In genomic region chr11:69657911-69658605, GRCh38 we compare ENCODE assay signal across 19 cellular contexts. TPM values are rescaled to one million over a fixed set of nuclear protein-coding genes. Genes with fewer than 3 reads are reported as not detected.
DNase-seq lines count a peak whose midpoint lies in the region; ATAC-seq and TF ChIP-seq lines count a peak whose summit lies in the region.
"Had no signal": no experiment of that assay in that cellular context is flagged by ENCODE, and none has a peak within 500 bp of the region (broad histone marks: within the 10 kb centered on the region; RNA-seq: fewer than 3 reads in every experiment).

No MANE protein-coding gene starts in this region.

- no peaks in the 10 kb centered on the region for H3K27me3 Mint-ChIP-seq in activated naive CD4-positive, alpha-beta T cell treated with anti-CD3 and anti-CD28 coated beads for 36 hours (ENCODE audit: low read depth)
- H3K27me3 Mint-ChIP-seq in activated T-helper 2 cell treated with anti-CD3 and anti-CD28 coated beads, Interferon-gamma antibody, Interleukin-2, Interleukin-4, amounts not matched to agents 10 μg/mL and 5 μg/mL and 100 μg/mL, durations not matched to agents 14 hours and 24 hours and 36 hours (ENCODE audit: low read depth): no peaks in the 10 kb centered on the region

- DNase-seq in cardiac muscle cell (ENCODE audit: low read depth in 1 of 2, low spot score in 1 of 2) (peak; percentile 37 to 86), left ventricle myocardium inferior (no peak), astrocyte of the hippocampus (ENCODE audit: low read depth, low spot score) (peak; percentile 90), right lobe of liver (peak in 2 of 3 donors; percentile 39 to 49), upper lobe of right lung (peak; percentile 52)
- no peak for DNase-seq in activated naive CD4-positive, alpha-beta T cell treated with anti-CD3 and anti-CD28 coated beads for 36 hours
- DNase-seq in activated CD4-positive, alpha-beta T cell treated with anti-CD3 and anti-CD28 coated beads, Interleukin-2, amount 50 U/mL, for 48 hours: no peak
- no peak for DNase-seq in activated T-helper 2 cell treated with anti-CD3 and anti-CD28 coated beads, Interferon-gamma antibody, Interleukin-2, Interleukin-4, amounts not matched to agents 10 μg/mL and 5 μg/mL and 100 μg/mL, durations not matched to agents 14 hours and 24 hours and 36 hours (ENCODE audit: low spot score)
- DNase-seq: activated CD8-positive, alpha-beta memory T cell treated with anti-CD3 and anti-CD28 coated beads, Interleukin-2, amount 50 U/mL, for 48 hours; adrenal gland; DMS79 treated with DMSO at 0.1 percent for 48 hours; foreskin keratinocyte; GOT3; left cardiac atrium; NCI-H1092; NCI-H526; stimulated activated CD8-positive, alpha-beta memory T cell treated with anti-CD3 and anti-CD28 coated beads, Interleukin-4, amount 100 ng/mL, for 48 hours had no signal

- H3K4me3 ChIP-seq in cardiac muscle cell: no peak overlapping the region
- no peak overlapping the region for H3K4me3 ChIP-seq in left ventricle myocardium inferior
- H3K4me3 ChIP-seq in right lobe of liver: no peak overlapping the region
- H3K4me3 ChIP-seq in upper lobe of right lung: no peak overlapping the region
- H3K4me3 ChIP-seq: adrenal gland, GM12878 had no signal

- CTCF ChIA-PET in activated naive CD4-positive, alpha-beta T cell treated with anti-CD3 and anti-CD28 coated beads for 36 hours (lab: Charles Lee): no interaction called here

- H3K4me3 Mint-ChIP-seq in activated naive CD4-positive, alpha-beta T cell treated with anti-CD3 and anti-CD28 coated beads for 36 hours: no peak overlapping the region
- H3K4me3 Mint-ChIP-seq in activated T-helper 2 cell treated with anti-CD3 and anti-CD28 coated beads, Interferon-gamma antibody, Interleukin-2, Interleukin-4, amounts not matched to agents 10 μg/mL and 5 μg/mL and 100 μg/mL, durations not matched to agents 14 hours and 24 hours and 36 hours (ENCODE audit: low read depth): no peak overlapping the region

- H3K4me1 ChIP-seq in cardiac muscle cell (ENCODE audit: low read depth) (peaks cover 11% of the 10 kb centered on the region), left ventricle myocardium inferior (peaks cover 6% of the 10 kb centered on the region), right lobe of liver (peaks cover 0 to 13% (median 0%) of the 10 kb centered on the region in 4 donors), upper lobe of right lung (no peaks in the 10 kb centered on the region)
- H3K4me1 ChIP-seq: foreskin keratinocyte had no signal

- intact Hi-C loops in left ventricle myocardium inferior (cut with micrococcal nuclease) (no loop called here), right lobe of liver (cut with DNase I) (loop anchor here in 1 of 2 donors (5.0 kb wide), 1 partner anchor 551 kb away; no protein-coding TSS in a partner anchor), upper lobe of right lung (cut with DNase I) (no loop called here)
- intact Hi-C loops in activated naive CD4-positive, alpha-beta T cell treated with anti-CD3 and anti-CD28 coated beads for 36 hours (cut with micrococcal nuclease): no loop called here
- intact Hi-C loops in activated T-helper 2 cell treated with anti-CD3 and anti-CD28 coated beads, Interferon-gamma antibody, Interleukin-2, Interleukin-4, amounts not matched to agents 10 μg/mL and 5 μg/mL and 100 μg/mL, durations not matched to agents 14 hours and 24 hours and 36 hours (cut with micrococcal nuclease): no loop called here

- no peaks in the 10 kb centered on the region for H3K27me3 ChIP-seq in cardiac muscle cell
- no peaks in the 10 kb centered on the region for H3K27me3 ChIP-seq in left ventricle myocardium inferior (ENCODE audit: low read depth)
- no peaks in the 10 kb centered on the region for H3K27me3 ChIP-seq in right lobe of liver
- H3K27me3 ChIP-seq in upper lobe of right lung: no peaks in the 10 kb centered on the region
- H3K27me3 ChIP-seq: adrenal gland, foreskin keratinocyte had no signal

- no peaks in the 10 kb centered on the region for H3K9me3 ChIP-seq in cardiac muscle cell (ENCODE audit: low read depth)
- no peaks in the 10 kb centered on the region for H3K9me3 ChIP-seq in left ventricle myocardium inferior (replicated peaks)
- H3K9me3 ChIP-seq in right lobe of liver: no peaks in the 10 kb centered on the region
- no peaks in the 10 kb centered on the region for H3K9me3 ChIP-seq in upper lobe of right lung
- H3K9me3 ChIP-seq: adrenal gland had no signal

- TF ChIP-seq POLR2A in right lobe of liver (IDR thresholded peaks at IDR 0.05): no peak

- WGBS in right lobe of liver (ENCODE audit: insufficient coverage, low coverage, low lambda C conversion rate, missing lambda C conversion rate): 100% methylated on average over 2 of the region's 26 CpGs

- no peak overlapping the region for H3K27ac Mint-ChIP-seq in activated naive CD4-positive, alpha-beta T cell treated with anti-CD3 and anti-CD28 coated beads for 36 hours
- H3K27ac Mint-ChIP-seq in activated T-helper 2 cell treated with anti-CD3 and anti-CD28 coated beads, Interferon-gamma antibody, Interleukin-2, Interleukin-4, amounts not matched to agents 10 μg/mL and 5 μg/mL and 100 μg/mL, durations not matched to agents 14 hours and 24 hours and 36 hours: no peak overlapping the region

- ATAC-seq in right lobe of liver: no peak
- no peak for ATAC-seq in upper lobe of right lung
- ATAC-seq: foreskin keratinocyte, GM12878, left cardiac atrium had no signal

- H3K9me3 Mint-ChIP-seq in activated naive CD4-positive, alpha-beta T cell treated with anti-CD3 and anti-CD28 coated beads for 36 hours: no peaks in the 10 kb centered on the region
- no peaks in the 10 kb centered on the region for H3K9me3 Mint-ChIP-seq in activated T-helper 2 cell treated with anti-CD3 and anti-CD28 coated beads, Interferon-gamma antibody, Interleukin-2, Interleukin-4, amounts not matched to agents 10 μg/mL and 5 μg/mL and 100 μg/mL, durations not matched to agents 14 hours and 24 hours and 36 hours

- no peaks in the 10 kb centered on the region for H3K4me1 Mint-ChIP-seq in activated naive CD4-positive, alpha-beta T cell treated with anti-CD3 and anti-CD28 coated beads for 36 hours (ENCODE audit: low read depth)
- H3K4me1 Mint-ChIP-seq in activated T-helper 2 cell treated with anti-CD3 and anti-CD28 coated beads, Interferon-gamma antibody, Interleukin-2, Interleukin-4, amounts not matched to agents 10 μg/mL and 5 μg/mL and 100 μg/mL, durations not matched to agents 14 hours and 24 hours and 36 hours (ENCODE audit: low read depth): no peaks in the 10 kb centered on the region

- peak overlapping the region; percentile 94 for H3K27ac ChIP-seq in cardiac muscle cell
- no peak overlapping the region for H3K27ac ChIP-seq in left ventricle myocardium inferior (replicated peaks)
- H3K27ac ChIP-seq in right lobe of liver: no peak overlapping the region
- no peak overlapping the region for H3K27ac ChIP-seq in upper lobe of right lung
- H3K27ac ChIP-seq: adrenal gland, foreskin keratinocyte had no signal

- no peak for TF ChIP-seq CTCF in cardiac muscle cell (IDR thresholded peaks at IDR 0.05; ENCODE audit: low read depth, low read length)
- TF ChIP-seq CTCF in left ventricle myocardium inferior (IDR thresholded peaks at IDR 0.05; ENCODE audit: borderline replicate concordance): no peak
- TF ChIP-seq CTCF in right lobe of liver (IDR thresholded peaks at IDR 0.05): no peak
- TF ChIP-seq CTCF in upper lobe of right lung (IDR thresholded peaks at IDR 0.05): no peak

- no peaks in the 10 kb centered on the region for H3K36me3 ChIP-seq in cardiac muscle cell
- H3K36me3 ChIP-seq in left ventricle myocardium inferior: peaks cover 23% of the 10 kb centered on the region
- peaks cover 0 to 11% (median 3%) of the 10 kb centered on the region in 4 donors for H3K36me3 ChIP-seq in right lobe of liver
- peaks cover 16% of the 10 kb centered on the region for H3K36me3 ChIP-seq in upper lobe of right lung

- H3K36me3 Mint-ChIP-seq in activated naive CD4-positive, alpha-beta T cell treated with anti-CD3 and anti-CD28 coated beads for 36 hours (ENCODE audit: low read depth): no peaks in the 10 kb centered on the region
- H3K36me3 Mint-ChIP-seq in activated T-helper 2 cell treated with anti-CD3 and anti-CD28 coated beads, Interferon-gamma antibody, Interleukin-2, Interleukin-4, amounts not matched to agents 10 μg/mL and 5 μg/mL and 100 μg/mL, durations not matched to agents 14 hours and 24 hours and 36 hours (ENCODE audit: low read depth): no peaks in the 10 kb centered on the region

RNA-seq across cellular contexts. Expression of gene LTO1, which starts 17.1 kb away (rescaled TPM):
- 20.2 and 26.2 TPM in 2 replicates for total RNA-seq in cardiac muscle cell
- polyA plus RNA-seq in cardiac muscle cell: 23.0 and 31.7 TPM in 2 replicates
- 8.9 TPM for total RNA-seq in left ventricle myocardium inferior
- total RNA-seq in right lobe of liver: 1 to 10 TPM; 4.1 to 7.9 (median 5.6) TPM
- total RNA-seq in upper lobe of right lung: 25.7 TPM
- 10 to 100 TPM; 14.8 to 14.9 TPM for total RNA-seq in activated naive CD4-positive, alpha-beta T cell treated with anti-CD3 and anti-CD28 coated beads for 36 hours
- 24.4 and 26.4 TPM in 2 replicates for total RNA-seq in activated T-helper 2 cell treated with anti-CD3 and anti-CD28 coated beads, Interferon-gamma antibody, Interleukin-2, Interleukin-4, amounts not matched to agents 10 μg/mL and 5 μg/mL and 100 μg/mL, durations not matched to agents 14 hours and 24 hours and 36 hours

RNA-seq across cellular contexts. Expression of gene CCND1, which starts 17.1 kb away (rescaled TPM):
- total RNA-seq in cardiac muscle cell (29.2 and 36.5 TPM in 2 replicates), left ventricle myocardium inferior (160 TPM), right lobe of liver (100 to 1,000 TPM in 3 of 6 experiments, 10 to 100 TPM in 3; 67.0 to 283 (median 94.1) TPM), upper lobe of right lung (283 TPM)
- polyA plus RNA-seq in cardiac muscle cell: 20.1 and 41.6 TPM in 2 replicates
- under 1 TPM; 0.22 to 0.74 TPM for total RNA-seq in activated naive CD4-positive, alpha-beta T cell treated with anti-CD3 and anti-CD28 coated beads for 36 hours
- 1.2 and 2.1 TPM in 2 replicates for total RNA-seq in activated T-helper 2 cell treated with anti-CD3 and anti-CD28 coated beads, Interferon-gamma antibody, Interleukin-2, Interleukin-4, amounts not matched to agents 10 μg/mL and 5 μg/mL and 100 μg/mL, durations not matched to agents 14 hours and 24 hours and 36 hours

RNA-seq across cellular contexts. Expression of gene FGF19, which starts 45.8 kb away (rescaled TPM):
- not detected in 2 replicates for total RNA-seq in cardiac muscle cell
- not detected in 2 replicates for polyA plus RNA-seq in cardiac muscle cell
- total RNA-seq in left ventricle myocardium inferior: not detected
- total RNA-seq in right lobe of liver: under 1 TPM in 1 of 6 experiments, not detected in 5; 0.18 TPM
- not detected for total RNA-seq in upper lobe of right lung
- total RNA-seq in activated naive CD4-positive, alpha-beta T cell treated with anti-CD3 and anti-CD28 coated beads for 36 hours: under 1 TPM in 1 of 2 experiments, not detected in 1; 0.10 TPM
- not detected in 2 replicates for total RNA-seq in activated T-helper 2 cell treated with anti-CD3 and anti-CD28 coated beads, Interferon-gamma antibody, Interleukin-2, Interleukin-4, amounts not matched to agents 10 μg/mL and 5 μg/mL and 100 μg/mL, durations not matched to agents 14 hours and 24 hours and 36 hours
- total RNA-seq: adrenal gland, dermis microvascular lymphatic vessel endothelial cell, left cardiac atrium had no signal
- polyA plus RNA-seq: adrenal gland, GM12878 had no signal

Comparison
In these comparisons a context has a peak if more than half of its experiments do, and no peak if none do; other contexts are left out.
1. DNase-seq: peak in cardiac muscle cell (2 of 2), astrocyte of the hippocampus (single experiment), right lobe of liver (2 of 3) and upper lobe of right lung (single experiment); none in left ventricle myocardium inferior (single experiment), activated naive CD4-positive, alpha-beta T cell treated with anti-CD3 and anti-CD28 coated beads for 36 hours (single experiment), activated CD4-positive, alpha-beta T cell treated with anti-CD3 and anti-CD28 coated beads, Interleukin-2, amount 50 U/mL, for 48 hours (0 of 2) and activated T-helper 2 cell treated with anti-CD3 and anti-CD28 coated beads, Interferon-gamma antibody, Interleukin-2, Interleukin-4, amounts not matched to agents 10 μg/mL and 5 μg/mL and 100 μg/mL, durations not matched to agents 14 hours and 24 hours and 36 hours (single experiment).